ENCODE assay signal across 10 cellular contexts in genomic region chr12:47795814-47796411, GRCh38.
"Had no signal": no experiment of that assay in that cellular context is flagged by ENCODE, and none has a peak within 500 bp of the region (broad histone marks: within the 10 kb centered on the region; RNA-seq: fewer than 3 reads in every experiment).

No MANE protein-coding gene starts in this region.

- H3K9me3 ChIP-seq: mucosa of descending colon, sigmoid colon had no signal

- H3K9me3 Mint-ChIP-seq: naive thymus-derived CD8-positive, alpha-beta T cell had no signal

- H3K27me3 Mint-ChIP-seq: naive thymus-derived CD8-positive, alpha-beta T cell had no signal

- H3K4me3 Mint-ChIP-seq: naive thymus-derived CD8-positive, alpha-beta T cell had no signal

- H3K4me3 ChIP-seq: mucosa of descending colon, sigmoid colon, skin epidermis had no signal

- H3K4me1 ChIP-seq: foreskin keratinocyte had no signal

- H3K27me3 ChIP-seq: foreskin keratinocyte, sigmoid colon had no signal

- H3K27ac ChIP-seq: foreskin keratinocyte, sigmoid colon had no signal

- ATAC-seq: foreskin keratinocyte; mucosa of descending colon; naive thymus-derived CD8-positive, alpha-beta T cell had no signal

- DNase-seq: effector memory CD4-positive, alpha-beta T cell; foreskin keratinocyte; mucosa of descending colon; naive thymus-derived CD8-positive, alpha-beta T cell; sigmoid colon; stimulated activated CD4-positive, alpha-beta T cell treated with anti-CD3 and anti-CD28 coated beads, Interleukin-2, amount 100 ng/mL, for 24 hours; stimulated activated CD4-positive, alpha-beta T cell treated with anti-CD3 and anti-CD28 coated beads, Interleukin-4, amount 100 ng/mL, for 4 hours; stimulated activated naive CD4-positive, alpha-beta T cell treated with Interleukin-2 at 50 U/mL for 16 hours; trophoblast cell had no signal
